16 cellular contexts compared by ENCODE assay signal in the genomic region with DNA sequence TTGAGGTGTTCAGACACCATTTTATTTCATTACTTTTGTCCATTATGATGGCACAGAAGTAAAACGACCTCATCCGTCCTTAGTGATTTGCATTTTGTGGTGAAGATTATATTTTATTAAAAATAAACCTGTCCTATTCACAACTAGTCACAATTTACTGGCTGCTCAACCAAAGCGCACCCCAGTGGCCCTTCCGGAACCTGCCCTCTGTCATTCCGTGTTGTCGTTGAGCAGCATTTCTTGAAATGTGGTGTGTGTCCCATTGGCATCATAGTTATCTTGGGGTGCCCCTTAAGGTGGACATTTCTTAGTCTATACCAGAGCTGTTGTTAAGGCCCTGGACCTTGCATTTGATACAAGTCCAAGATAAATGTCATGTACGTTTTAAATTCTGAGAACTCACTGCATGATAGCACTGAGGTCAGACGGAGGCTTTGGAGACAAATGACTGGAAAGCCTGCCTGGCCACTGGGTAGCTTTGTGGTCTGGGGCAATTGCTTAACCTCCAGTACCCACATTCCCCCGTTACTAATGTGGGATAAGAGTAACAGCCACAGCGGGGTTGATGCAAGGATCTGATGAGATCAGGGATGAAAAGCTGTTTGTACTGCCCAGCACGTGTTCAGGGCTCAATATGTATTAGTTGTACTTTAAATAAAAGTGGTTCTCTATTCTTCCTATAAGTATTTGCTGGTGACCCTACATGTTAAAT. TPM values are rescaled to one million over a fixed set of nuclear protein-coding genes. Genes with fewer than 3 reads are reported as not detected.
A peak's percentile ranks its signal among the peaks of the same experiment; 100 is the strongest.
DNase-seq lines count a peak whose midpoint lies in the region; ATAC-seq, FAIRE-seq and TF ChIP-seq lines count a peak whose summit lies in the region.
"Had no signal": no experiment of that assay in that cellular context is flagged by ENCODE, and none has a peak within 500 bp of the region (broad histone marks: within the 10 kb centered on the region; RNA-seq: fewer than 3 reads in every experiment).

No MANE protein-coding gene starts in this region.

- H3K27ac Mint-ChIP-seq in endodermal cell, result no peak overlapping the region

- H3K27ac ChIP-seq in RWPE2 (ENCODE audit: poor library complexity, severe bottlenecking) (peak overlapping the region; percentile 75), endodermal cell (ENCODE audit: low read depth, low read length) (no peak overlapping the region)
- H3K27ac ChIP-seq: hepatocyte had no signal

- TF ChIP-seq CTCF in RWPE2 (IDR thresholded peaks at IDR 0.05; ENCODE audit: poor library complexity, severe bottlenecking) (no peak), endodermal cell (conservative IDR thresholded peaks at IDR 0.05) (peak; percentile 16)

- H3K9me3 Mint-ChIP-seq in endodermal cell, result no peaks in the 10 kb centered on the region

- H3K4me1 Mint-ChIP-seq in endodermal cell, result peaks cover 2% of the 10 kb centered on the region

- no peaks in the 10 kb centered on the region for H3K27me3 Mint-ChIP-seq in endodermal cell (ENCODE audit: insufficient read depth)

- H3K4me1 ChIP-seq in RWPE2 (ENCODE audit: insufficient read depth, poor library complexity, severe bottlenecking), result peaks cover 67% of the 10 kb centered on the region
- no peaks in the 10 kb centered on the region for H3K4me1 ChIP-seq in endodermal cell (ENCODE audit: control insufficient read depth, insufficient read depth, low read length)

- H3K9me3 ChIP-seq in RWPE2 (ENCODE audit: severe bottlenecking) (no peaks in the 10 kb centered on the region), endodermal cell (ENCODE audit: control insufficient read depth, low read length) (no peaks in the 10 kb centered on the region)

- H3K9ac ChIP-seq in endodermal cell (ENCODE audit: extremely low read depth, low read length, poor library complexity, severe bottlenecking), result no peak overlapping the region

- no peak for ATAC-seq in RWPE2 (ENCODE audit: low read depth)

- H3K27me3 ChIP-seq in RWPE2 (ENCODE audit: insufficient read depth, poor library complexity, severe bottlenecking) (no peaks in the 10 kb centered on the region), endodermal cell (ENCODE audit: control insufficient read depth, insufficient read depth, low read length, poor library complexity, severe bottlenecking) (no peaks in the 10 kb centered on the region)
- H3K27me3 ChIP-seq: hepatocyte had no signal

- H3K4me3 ChIP-seq in RWPE2 (ENCODE audit: severe bottlenecking) (no peak overlapping the region), endodermal cell (ENCODE audit: low read length) (no peak overlapping the region), skeletal muscle cell (ENCODE audit: low read depth, low read length) (no peak overlapping the region)
- H3K4me3 ChIP-seq: GM12878, hepatocyte had no signal

- TF ChIP-seq POLR2A in GM12892 (IDR thresholded peaks at IDR 0.05; ENCODE audit: low read depth, low read length), result no peak

- WGBS in endodermal cell (ENCODE audit: insufficient coverage in 1 of 2, insufficient read length in 1 of 2), 2 experiments, result 95 to 100% methylated on average over 2 to 9 of the region's 11 CpGs

- H3K36me3 ChIP-seq in RWPE2 (ENCODE audit: low read depth) (peaks cover 93% of the 10 kb centered on the region), endodermal cell (ENCODE audit: control insufficient read depth, insufficient read depth, low read length) (peaks cover 33% of the 10 kb centered on the region)

- H3K36me3 Mint-ChIP-seq in endodermal cell (ENCODE audit: low read depth), result peaks cover 20% of the 10 kb centered on the region

- no peak for FAIRE-seq in GM12892 (lab: Jason Lieb, UNC)
- FAIRE-seq: GM12878 had no signal

- DNase-seq in HCEC 1CT (peak; percentile 88), RWPE2 (ENCODE audit: low spot score) (no peak), endodermal cell (no peak), skeletal muscle cell (ENCODE audit: low read depth) (peak; percentile 73), T1000 (lab: John Stamatoyannopoulos, UW) (no peak), GM12892 (ENCODE audit: insufficient read length) (no peak), NCI-H82 (lab: John Stamatoyannopoulos, UW) (no peak), dedifferentiated amniotic fluid mesenchymal stem cell (ENCODE audit: extremely low spot score) (no peak)
- DNase-seq: activated CD4-positive, alpha-beta T cell treated with anti-CD3 and anti-CD28 coated beads for 48 hours; Calu3; mammary epithelial cell; MM.1S; NCI-H526 treated with DMSO at 0.1 percent for 48 hours; stimulated activated CD4-positive, alpha-beta T cell treated with anti-CD3 and anti-CD28 coated beads, Interleukin-4, amount 100 ng/mL, for 24 hours had no signal

- no peak overlapping the region for H3K4me3 Mint-ChIP-seq in endodermal cell

RNA-seq across cellular contexts. Expression of a gene that starts 36.2 kb away (rescaled TPM):
- 10 to 100 TPM; 61.3 to 64.9 TPM for total RNA-seq in endodermal cell
- polyA plus RNA-seq in endodermal cell (2013, experiment 1 of 2), result 29.5 TPM
- polyA plus RNA-seq in endodermal cell (2013, experiment 2 of 2), result 28.6 TPM
- 15.7 TPM for polyA plus RNA-seq in GM12892 (2012; ENCODE audit: missing spikeins)

Comparison
In these comparisons a context has a peak if more than half of its experiments do, and no peak if none do; other contexts are left out.
1. DNase-seq: peak in HCEC 1CT (single experiment) and skeletal muscle cell (single experiment); none in RWPE2 (single experiment), endodermal cell (single experiment), T1000 (single experiment), GM12892 (single experiment), NCI-H82 (single experiment) and dedifferentiated amniotic fluid mesenchymal stem cell (single experiment).